8 cellular contexts compared by ENCODE assay signal in genomic region chr7:47979145-47979831, GRCh38. TPM values are rescaled to one million over a fixed set of nuclear protein-coding genes. Genes with fewer than 3 reads are reported as not detected.
A peak's percentile ranks its signal among the peaks of the same experiment; 100 is the strongest.
DNase-seq lines count a peak whose midpoint lies in the region; ATAC-seq and TF ChIP-seq lines count a peak whose summit lies in the region.

TSS of gene HUS1 (minus strand) at chr7:47979615. CDS start at chr7:47979519, 96 bp downstream.

- no peak for TF ChIP-seq CTCF in CD4-positive, alpha-beta T cell (IDR thresholded peaks at IDR 0.05)
- TF ChIP-seq CTCF in right lobe of liver (IDR thresholded peaks at IDR 0.05) = no peak

- peaks cover 49% of the 10 kb centered on the region for H3K36me3 Mint-ChIP-seq in CD4-positive, alpha-beta T cell (ENCODE audit: low read depth)
- peaks cover 31% of the 10 kb centered on the region for H3K36me3 Mint-ChIP-seq in activated CD4-positive, alpha-beta memory T cell treated with anti-CD3 and anti-CD28 coated beads for 36 hours

- peak within 1 kb of the TSS; percentile 92 for H3K27ac Mint-ChIP-seq in CD4-positive, alpha-beta T cell
- peak within 1 kb of the TSS; percentile 91 for H3K27ac Mint-ChIP-seq in activated CD4-positive, alpha-beta memory T cell treated with anti-CD3 and anti-CD28 coated beads for 36 hours

- peaks cover 36% of the 10 kb centered on the region for H3K4me1 Mint-ChIP-seq in CD4-positive, alpha-beta T cell (ENCODE audit: low read depth)
- peaks cover 24% of the 10 kb centered on the region for H3K4me1 Mint-ChIP-seq in activated CD4-positive, alpha-beta memory T cell treated with anti-CD3 and anti-CD28 coated beads for 36 hours (ENCODE audit: low read depth)

- TF ChIP-seq POLR2A in right lobe of liver (IDR thresholded peaks at IDR 0.05) = peak; percentile 92

- under 1% methylated on average over 50 of the region's 62 CpGs for WGBS in right lobe of liver (ENCODE audit: insufficient coverage, low coverage, low lambda C conversion rate, missing lambda C conversion rate)

- H3K9ac ChIP-seq in duodenal mucosa (ENCODE audit: low read depth in 1 of 2, low read length in 2 of 2) = peak within 1 kb of the TSS; percentile 77 to 95

- H3K27ac ChIP-seq in CD4-positive, alpha-beta T cell (ENCODE audit: low read depth, low read length) = peak within 1 kb of the TSS; percentile 82
- peak within 1 kb of the TSS; percentile 91 for H3K27ac ChIP-seq in duodenal mucosa (ENCODE audit: low read depth, low read length)
- peak within 1 kb of the TSS; percentile 69 to 75 (median 70) for H3K27ac ChIP-seq in right lobe of liver

- peak within 1 kb of the TSS; percentile 87 to 99 for H3K4me3 ChIP-seq in duodenal mucosa (ENCODE audit: low read depth in 1 of 2, low read length in 2 of 2)
- peak within 1 kb of the TSS; percentile 48 to 66 (median 64) for H3K4me3 ChIP-seq in right lobe of liver

- H3K36me3 ChIP-seq in duodenal mucosa (ENCODE audit: control insufficient read depth in 1 of 2, insufficient read depth in 2 of 2, low read length in 2 of 2) (peaks cover 10 to 37% of the 10 kb centered on the region in 2 donors), right lobe of liver (peaks cover 4 to 39% (median 17%) of the 10 kb centered on the region in 4 donors)

- H3K4me3 Mint-ChIP-seq in CD4-positive, alpha-beta T cell = peak within 1 kb of the TSS; percentile 92
- H3K4me3 Mint-ChIP-seq in activated CD4-positive, alpha-beta memory T cell treated with anti-CD3 and anti-CD28 coated beads for 36 hours = peak within 1 kb of the TSS; percentile 84

- H3K27me3 Mint-ChIP-seq in CD4-positive, alpha-beta T cell = no peaks in the 10 kb centered on the region
- H3K27me3 Mint-ChIP-seq in activated CD4-positive, alpha-beta memory T cell treated with anti-CD3 and anti-CD28 coated beads for 36 hours = no peaks in the 10 kb centered on the region

- H3K4me1 ChIP-seq in duodenal mucosa (ENCODE audit: control insufficient read depth in 1 of 2, insufficient read depth in 2 of 2, low read length in 2 of 2) (peaks cover 10 to 11% of the 10 kb centered on the region in 2 donors), right lobe of liver (peaks cover 0 to 28% (median 10%) of the 10 kb centered on the region in 4 donors)

- POLR2A ChIA-PET in CD4-positive, alpha-beta T cell (lab: Charles Lee) = interaction anchor here (0.6 to 1.4 kb wide), 4 partner anchors 12 to 110 kb away, joined by 3 to 7 read pairs (median 6); partner anchors contain the start of gene UPP1
- POLR2A ChIA-PET in activated CD4-positive, alpha-beta memory T cell treated with anti-CD3 and anti-CD28 coated beads for 36 hours (lab: Charles Lee) = interaction anchor here (1.7 kb wide), 1 partner anchor 115 kb away, joined by 4 read pairs; no protein-coding TSS in a partner anchor

- peak; percentile 85 to 95 (median 92) for DNase-seq in CD4-positive, alpha-beta T cell
- DNase-seq in NCI-H82 treated with DMSO at 0.1 percent for 48 hours (lab: John Stamatoyannopoulos, UW; ENCODE audit: unreplicated experiment) (peak; percentile 88), right lobe of liver (peak; percentile 94 to 96 (median 95))
- peak; percentile 96 for DNase-seq in activated CD4-positive, alpha-beta memory T cell treated with anti-CD3 and anti-CD28 coated beads for 36 hours
- DNase-seq in stimulated activated CD4-positive, alpha-beta T cell treated with anti-CD3 and anti-CD28 coated beads, Interleukin-4, amount 100 ng/mL, for 4 hours = peak; percentile 89 to 90

- ATAC-seq in CD4-positive, alpha-beta T cell (ENCODE audit: poor library complexity) = peak; percentile 98
- ATAC-seq in GM19438 (IDR thresholded peaks at IDR 0.05; ENCODE audit: low read depth, unreplicated experiment) (peak; percentile 99), HG03571 (IDR thresholded peaks at IDR 0.05; ENCODE audit: unreplicated experiment) (peak; percentile 99), right lobe of liver (peak; percentile 99 to 100 (median 100))

- CTCF ChIA-PET in CD4-positive, alpha-beta T cell (lab: Charles Lee) = interaction anchor here (0.8 to 2.1 kb wide), 4 partner anchors 12 to 131 kb away, joined by 3 to 12 read pairs (median 6); no protein-coding TSS in a partner anchor
- CTCF ChIA-PET in activated CD4-positive, alpha-beta memory T cell treated with anti-CD3 and anti-CD28 coated beads for 36 hours (lab: Charles Lee) = interaction anchor here (1.1 to 1.9 kb wide), 6 partner anchors 9 to 131 kb away, joined by 3 to 10 read pairs (median 6); no protein-coding TSS in a partner anchor

- no peaks in the 10 kb centered on the region for H3K9me3 Mint-ChIP-seq in CD4-positive, alpha-beta T cell
- no peaks in the 10 kb centered on the region for H3K9me3 Mint-ChIP-seq in activated CD4-positive, alpha-beta memory T cell treated with anti-CD3 and anti-CD28 coated beads for 36 hours

- H3K9me3 ChIP-seq in CD4-positive, alpha-beta T cell (ENCODE audit: control insufficient read depth, low read length) = no peaks in the 10 kb centered on the region
- H3K9me3 ChIP-seq in duodenal mucosa (ENCODE audit: control insufficient read depth in 1 of 2, low read length in 2 of 2) (no peaks in the 10 kb centered on the region), right lobe of liver (no peaks in the 10 kb centered on the region)

- no peaks in the 10 kb centered on the region for H3K27me3 ChIP-seq in CD4-positive, alpha-beta T cell (ENCODE audit: control insufficient read depth, insufficient read depth, low read length)
- H3K27me3 ChIP-seq in duodenal mucosa (ENCODE audit: control insufficient read depth in 1 of 2, insufficient read depth in 2 of 2, low read length in 2 of 2) (no peaks in the 10 kb centered on the region), right lobe of liver (no peaks in the 10 kb centered on the region)

- intact Hi-C loops in CD4-positive, alpha-beta T cell (cut with DNase I, micrococcal nuclease) = loop anchor here in 1 of 2 experiments (1.0 to 5.0 kb wide), 2 partner anchors 108 to 131 kb away; partner anchors contain the start of gene UPP1
- intact Hi-C loops in activated CD4-positive, alpha-beta memory T cell treated with anti-CD3 and anti-CD28 coated beads for 36 hours (cut with micrococcal nuclease) = loop anchor here (1.0 to 5.0 kb wide), 5 partner anchors 12 to 133 kb away; no protein-coding TSS in a partner anchor
- intact Hi-C loops in right lobe of liver (cut with DNase I) = no loop called here

RNA-seq across cellular contexts. Expression of gene HUS1, which starts in this region (rescaled TPM):
- 10 to 100 TPM; 77.8 to 83.1 TPM for total RNA-seq in CD4-positive, alpha-beta T cell
- total RNA-seq in activated CD4-positive, alpha-beta memory T cell treated with anti-CD3 and anti-CD28 coated beads for 36 hours = 10 to 100 TPM; 38.6 to 38.9 TPM
- total RNA-seq in right lobe of liver = 10 to 100 TPM; 16.1 to 40.5 (median 25.5) TPM

Comparison
In these comparisons a context has a peak if more than half of its experiments do, and no peak if none do; other contexts are left out.
1. Peak in every context shown above with its lines: DNase-seq, ATAC-seq, H3K4me3 ChIP-seq and H3K27ac ChIP-seq.